Comparison of ENCODE assay signal across 11 cellular contexts in genomic region chr12:56375598-56376434, GRCh38. TPM values are rescaled to one million over a fixed set of nuclear protein-coding genes. Genes with fewer than 3 reads are reported as not detected.
A peak's percentile ranks its signal among the peaks of the same experiment; 100 is the strongest.
DNase-seq lines count a peak whose midpoint lies in the region; ATAC-seq lines count a peak whose summit lies in the region.
"Had no signal": no experiment of that assay in that cellular context is flagged by ENCODE, and none has a peak within 500 bp of the region (broad histone marks: within the 10 kb centered on the region; RNA-seq: fewer than 3 reads in every experiment).

No MANE protein-coding gene starts in this region.

- H3K36me3 ChIP-seq in BLaER1 = no peaks in the 10 kb centered on the region
- no peaks in the 10 kb centered on the region for H3K36me3 ChIP-seq in SJCRH30

- H3K27me3 ChIP-seq in BLaER1 (no peaks in the 10 kb centered on the region), SJCRH30 (0 out of 2 replicates have a peak, but pooled peaks cover 11% of the 10 kb centered on the region)

- no peaks in the 10 kb centered on the region for H4K20me1 ChIP-seq in BLaER1

- H3K4me3 ChIP-seq in BLaER1 (no peak overlapping the region), SJCRH30 (no peak overlapping the region)

- H3K27ac ChIP-seq in BLaER1 = peak overlapping the region; percentile 22; the same call in 1 of the 2 replicates
- H3K27ac ChIP-seq in SJCRH30 = no peak overlapping the region

- ATAC-seq in GM19324 (IDR thresholded peaks at IDR 0.05; ENCODE audit: low FRiP score, unreplicated experiment) (peak; percentile 67), HG02852 (IDR thresholded peaks at IDR 0.05; ENCODE audit: unreplicated experiment) (peak; percentile 75), sciatic nerve (no peak), Right ventricle myocardium superior (ENCODE audit: poor library complexity) (no peak)

- intact Hi-C loops in sciatic nerve (cut with DNase I) = no loop called here
- intact Hi-C loops in Right ventricle myocardium superior (cut with DNase I) = no loop called here

- peak overlapping the region; percentile 66 for H3K4me2 ChIP-seq in BLaER1

- H3K4me1 ChIP-seq in BLaER1 = peaks cover 30% of the 10 kb centered on the region
- H3K4me1 ChIP-seq in SJCRH30 = no peaks in the 10 kb centered on the region

- H3K9ac ChIP-seq in BLaER1 = no peak overlapping the region

- DNase-seq in NCI-H82 (lab: John Stamatoyannopoulos, UW) = peak; percentile 87
- no peak for DNase-seq in sciatic nerve (ENCODE audit: low spot score)
- DNase-seq in NCI-H187 treated with DMSO at 0.1 percent for 48 hours (lab: John Stamatoyannopoulos, UW) = no peak
- DNase-seq in Right ventricle myocardium superior = no peak
- no peak for DNase-seq in SJCRH30
- DNase-seq: activated CD4-positive, alpha-beta T cell treated with anti-CD3 and anti-CD28 coated beads for 48 hours; hypothalamus; small intestine had no signal

- H3K9me3 ChIP-seq in BLaER1 (peaks cover 18% of the 10 kb centered on the region), SJCRH30 (replicated peaks) (no peaks in the 10 kb centered on the region)

RNA-seq across cellular contexts. Expression of gene APOF, which starts 13.2 kb away (rescaled TPM):
- total RNA-seq in sciatic nerve (not detected), Right ventricle myocardium superior (not detected)
- not detected in 2 replicates for total RNA-seq in SJCRH30 (2014; rRNA removed; shearing (Covaris generic))

RNA-seq across cellular contexts. Expression of gene STAT2, which starts 15.9 kb away (rescaled TPM):
- total RNA-seq in sciatic nerve = 195 TPM
- 28.3 TPM for total RNA-seq in Right ventricle myocardium superior
- total RNA-seq in SJCRH30 (2014; rRNA removed; shearing (Covaris generic)) = 38.8 and 44.0 TPM in 2 replicates

RNA-seq across cellular contexts. Expression of gene IL23A, which starts 37.1 kb away (rescaled TPM):
- not detected for total RNA-seq in sciatic nerve
- not detected for total RNA-seq in Right ventricle myocardium superior
- total RNA-seq in SJCRH30 (2014; rRNA removed; shearing (Covaris generic)) = 0.41 TPM in 1 of 2 replicates, not detected in the other

RNA-seq across cellular contexts. Expression of gene PAN2, which starts 42.0 kb away (rescaled TPM):
- total RNA-seq in sciatic nerve (101 TPM), Right ventricle myocardium superior (38.6 TPM)
- 25.5 and 27.9 TPM in 2 replicates for total RNA-seq in SJCRH30 (2014; rRNA removed; shearing (Covaris generic))

Comparison
In these comparisons a context has a peak if more than half of its experiments do, and no peak if none do; other contexts are left out.
1. ATAC-seq: peak in GM19324 (single experiment) and HG02852 (single experiment); none in sciatic nerve (single experiment) and Right ventricle myocardium superior (single experiment).